1 cellular context compared by ENCODE assay signal in the genomic region with DNA sequence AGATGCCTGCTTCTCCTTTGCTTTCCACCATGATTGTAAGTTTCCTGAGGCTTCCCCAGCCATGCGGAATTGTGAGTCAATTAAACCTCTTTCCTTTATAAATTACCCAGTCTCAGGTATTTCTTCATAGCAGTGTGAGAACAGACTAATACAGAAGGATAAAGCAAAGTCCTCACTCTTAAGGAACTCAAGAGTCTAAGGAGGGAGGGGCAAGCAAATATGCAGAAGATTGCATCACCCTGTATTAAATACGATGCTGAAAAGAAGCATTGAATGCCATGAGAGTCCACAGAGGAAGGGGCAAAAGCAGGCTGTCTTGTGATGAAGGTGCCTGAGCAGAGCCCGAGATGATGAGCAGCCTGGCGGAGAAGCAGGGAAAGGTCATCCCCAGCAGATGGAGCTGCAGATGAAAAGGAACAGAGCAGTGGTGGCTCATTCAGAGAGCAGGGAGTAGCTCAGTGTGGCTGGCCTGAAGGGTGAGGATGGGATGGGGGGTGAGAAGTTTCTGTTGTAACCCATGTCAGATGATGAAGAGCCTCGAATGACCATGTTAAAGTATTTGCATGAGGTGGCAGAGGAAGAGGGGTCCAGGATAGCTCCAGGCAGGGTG.
TF ChIP-seq lines count a peak whose summit lies in the region.

No MANE protein-coding gene starts in this region.

TF ChIP-seq in SK-N-SH treated with all-trans-retinoic acid at 6 μM for 48 hours, 23 proteins besides CTCF, POLR2A, EP300 and RAD21 (continued from another document):
- no peak for TF ChIP-seq TSHZ2 (CRISPR knock-in tag; IDR thresholded peaks at IDR 0.05)
- TF ChIP-seq TCF4 (CRISPR knock-in tag; IDR thresholded peaks at IDR 0.05; ENCODE audit: borderline replicate concordance): no peak
- TF ChIP-seq ARNTL (CRISPR knock-in tag; IDR thresholded peaks at IDR 0.05; ENCODE audit: borderline replicate concordance, low read depth): no peak
TF ChIP-seq in SK-N-SH treated with all-trans-retinoic acid at 6 μM for 48 hours: peak in this region for 0.
